25 cellular contexts compared by ENCODE assay signal in genomic region chr1:2438038-2438437, GRCh38. TPM values are rescaled to one million over a fixed set of nuclear protein-coding genes. Genes with fewer than 3 reads are reported as not detected.
DNase-seq lines count a peak whose midpoint lies in the region; ATAC-seq and TF ChIP-seq lines count a peak whose summit lies in the region.
"Had no signal": no experiment of that assay in that cellular context is flagged by ENCODE, and none has a peak within 500 bp of the region (broad histone marks: within the 10 kb centered on the region; RNA-seq: fewer than 3 reads in every experiment).

No MANE protein-coding gene starts in this region.

- H3K79me1 ChIP-seq in neuronal stem cell (ENCODE audit: low read depth, low read length) = peaks cover 4% of the 10 kb centered on the region
- no peaks in the 10 kb centered on the region for H3K79me1 ChIP-seq in mesenchymal stem cell (replicated peaks; ENCODE audit: low read length, poor library complexity, severe bottlenecking)

- TF ChIP-seq CTCF in PC-3 (conservative IDR thresholded peaks at IDR 0.05; ENCODE audit: low read depth, low read length) = no peak
- no peak for TF ChIP-seq CTCF in thyroid gland (IDR thresholded peaks at IDR 0.05)

- WGBS in GM23248 (ENCODE audit: low coverage in 1 of 2, low lambda C conversion rate in 2 of 2, missing lambda C conversion rate in 2 of 2), 2 experiments = 37 to 52% methylated on average over 15 of the region's 15 CpGs
- no CpG with 5 or more reads among the region's 15 CpGs for WGBS in neuronal stem cell (ENCODE audit: extremely low coverage in 2 of 2, insufficient read length in 2 of 2, insufficient replicate concordance in 1 of 2), 2 donors
- 85% methylated on average over 15 of the region's 15 CpGs for WGBS in mesenchymal stem cell
- WGBS in thyroid gland, 2 donors = 85 to 92% methylated on average over 4 to 14 of the region's 15 CpGs

- H3K4ac ChIP-seq in neuronal stem cell (ENCODE audit: low read length) (peak overlapping the region; percentile 37), mesenchymal stem cell (ENCODE audit: low read depth in 1 of 2, low read length in 2 of 2) (no peak overlapping the region)

- no TSS peak for BruUV-seq in PC-3 (replicated peaks; lab: Mats Ljungman, UMichigan)

- H2AFZ ChIP-seq in GM23248 (no peak overlapping the region), PC-3 (ENCODE audit: low read length) (no peak overlapping the region), neuronal stem cell (ENCODE audit: low read length) (no peak overlapping the region), mesenchymal stem cell (ENCODE audit: low read depth, low read length) (no peak overlapping the region)
- H2AFZ ChIP-seq: parathyroid adenoma had no signal

- H3K9ac ChIP-seq in GM23248 (no peak overlapping the region), PC-3 (ENCODE audit: low read length) (no peak overlapping the region), neuronal stem cell (ENCODE audit: low read depth, low read length, poor library complexity) (peak overlapping the region; percentile 60), mesenchymal stem cell (ENCODE audit: low read length) (no peak overlapping the region)
- H3K9ac ChIP-seq: parathyroid adenoma had no signal

- H4K91ac ChIP-seq in neuronal stem cell (ENCODE audit: low read depth, low read length, poor library complexity) (no peak overlapping the region), mesenchymal stem cell (ENCODE audit: low read length) (no peak overlapping the region)

- H2BK5ac ChIP-seq in neuronal stem cell (ENCODE audit: low read length) (peak overlapping the region; percentile 82), mesenchymal stem cell (ENCODE audit: low read depth, low read length, poor library complexity, severe bottlenecking) (no peak overlapping the region)

- H3K9me2 ChIP-seq in GM23248 (ENCODE audit: insufficient read depth) = no peaks in the 10 kb centered on the region
- no peaks in the 10 kb centered on the region for H3K9me2 ChIP-seq in PC-3 (replicated peaks; ENCODE audit: low read length)

- POLR2A ChIA-PET in PC-3 (lab: Charles Lee; ENCODE audit: unreplicated experiment) = no interaction called here

- H4K20me1 ChIP-seq in GM23248 (ENCODE audit: insufficient read depth) (no peaks in the 10 kb centered on the region), PC-3 (ENCODE audit: low read length) (no peaks in the 10 kb centered on the region)

- intact Hi-C loops in PC-3 (cut with micrococcal nuclease) = no loop called here
- intact Hi-C loops in thyroid gland (cut with DNase I) = no loop called here

- ATAC-seq in PC-3 = peak; percentile 56
- ATAC-seq in HG02678 (IDR thresholded peaks at IDR 0.05; ENCODE audit: unreplicated experiment) = no peak
- ATAC-seq: CD8-positive, alpha-beta T cell; HepG2; right cardiac atrium had no signal

- TF ChIP-seq POLR2A in thyroid gland (IDR thresholded peaks at IDR 0.05) = no peak

- H3K9me3 ChIP-seq in GM23248 (ENCODE audit: low read depth) (no peaks in the 10 kb centered on the region), PC-3 (ENCODE audit: low read length) (no peaks in the 10 kb centered on the region), neuronal stem cell (replicated peaks in 1 of 2; ENCODE audit: control insufficient read depth in 2 of 2, insufficient read depth in 1 of 2, low read depth in 1 of 2, low read length in 2 of 2) (no peaks in the 10 kb centered on the region), mesenchymal stem cell (ENCODE audit: control insufficient read depth, low read length) (no peaks in the 10 kb centered on the region), thyroid gland (no peaks in the 10 kb centered on the region)
- H3K9me3 ChIP-seq: ascending aorta had no signal

- H2BK120ac ChIP-seq in neuronal stem cell (ENCODE audit: low read depth, low read length) = peak overlapping the region; percentile 96
- no peak overlapping the region for H2BK120ac ChIP-seq in mesenchymal stem cell (ENCODE audit: low read depth, low read length)

- H3K79me2 ChIP-seq in GM23248 (ENCODE audit: insufficient read depth) (no peaks in the 10 kb centered on the region), PC-3 (ENCODE audit: low read length) (no peaks in the 10 kb centered on the region)
- H3K79me2 ChIP-seq: parathyroid adenoma had no signal

- H2BK12ac ChIP-seq in neuronal stem cell (ENCODE audit: low read length) = peak overlapping the region; percentile 14
- no peak overlapping the region for H2BK12ac ChIP-seq in mesenchymal stem cell (ENCODE audit: low read length in 2 of 2)

- H2BK15ac ChIP-seq in neuronal stem cell (ENCODE audit: low read length) = peak overlapping the region; percentile 92
- H2BK15ac ChIP-seq in mesenchymal stem cell (ENCODE audit: low read depth, poor library complexity, severe bottlenecking) = no peak overlapping the region

- H2AK5ac ChIP-seq in neuronal stem cell (ENCODE audit: low read depth, low read length) (peak overlapping the region; percentile 97), mesenchymal stem cell (ENCODE audit: low read length, severe bottlenecking) (no peak overlapping the region)

- no peak overlapping the region for H3K4me2 ChIP-seq in GM23248 (ENCODE audit: unreplicated experiment)
- no peak overlapping the region for H3K4me2 ChIP-seq in PC-3 (ENCODE audit: low read length)
- H3K4me2 ChIP-seq in neuronal stem cell (ENCODE audit: insufficient read depth, low read length, poor library complexity, severe bottlenecking) = no peak overlapping the region
- H3K4me2 ChIP-seq in mesenchymal stem cell (ENCODE audit: low read length, poor library complexity, severe bottlenecking) = no peak overlapping the region

- H3K27ac ChIP-seq in GM23248 = no peak overlapping the region
- no peak overlapping the region for H3K27ac ChIP-seq in PC-3 (ENCODE audit: low read length)
- no peak overlapping the region for H3K27ac ChIP-seq in neuronal stem cell (replicated peaks; ENCODE audit: low read length)
- H3K27ac ChIP-seq in mesenchymal stem cell (ENCODE audit: low read length, poor library complexity, severe bottlenecking) = no peak overlapping the region
- H3K27ac ChIP-seq in thyroid gland = no peak overlapping the region
- H3K27ac ChIP-seq: 22Rv1, ascending aorta, HL-60, parathyroid adenoma had no signal

- DNase-seq in DMS79 treated with DMSO at 0.1 percent for 48 hours (lab: John Stamatoyannopoulos, UW) (peak; percentile 23), DMS79 (lab: John Stamatoyannopoulos, UW) (no peak), GM23248 (peak; percentile 36), PC-3 (peak; percentile 28), neuronal stem cell (ENCODE audit: low spot score) (no peak), mesenchymal stem cell (no peak), thyroid gland (no peak)
- DNase-seq: activated CD8-positive, alpha-beta memory T cell treated with anti-CD3 and anti-CD28 coated beads, Interleukin-2, amount 50 U/mL, for 4 hours; CD8-positive, alpha-beta T cell; DND-41; GOT3; Kasumi-1; NCI-H774; right cardiac atrium; Right ventricle myocardium superior; stimulated activated CD4-positive, alpha-beta T cell treated with anti-CD3 and anti-CD28 coated beads, Interleukin-4, amount 100 ng/mL, for 1 hour; stimulated activated naive CD4-positive, alpha-beta T cell; T-helper 9 cell had no signal

- H3K14ac ChIP-seq in neuronal stem cell (ENCODE audit: low read length) (peak overlapping the region; percentile 8), mesenchymal stem cell (ENCODE audit: low read length in 2 of 2) (no peak overlapping the region)

- H3K36me3 ChIP-seq in GM23248 (ENCODE audit: low read depth) = no peaks in the 10 kb centered on the region
- no peaks in the 10 kb centered on the region for H3K36me3 ChIP-seq in PC-3 (ENCODE audit: low read depth, low read length)
- H3K36me3 ChIP-seq in neuronal stem cell (replicated peaks in 1 of 2; ENCODE audit: control insufficient read depth in 2 of 2, insufficient read depth in 2 of 2, low read length in 2 of 2) = no peaks in the 10 kb centered on the region
- H3K36me3 ChIP-seq in mesenchymal stem cell (ENCODE audit: control insufficient read depth in 1 of 2, insufficient read depth in 2 of 2, low read depth in 1 of 2, low read length in 2 of 2) = no peaks in the 10 kb centered on the region
- no peaks in the 10 kb centered on the region for H3K36me3 ChIP-seq in thyroid gland
- H3K36me3 ChIP-seq: ascending aorta had no signal

- H4K8ac ChIP-seq in neuronal stem cell (ENCODE audit: low read depth, low read length) (no peak overlapping the region), mesenchymal stem cell (ENCODE audit: low read length) (no peak overlapping the region)

- H3K27me3 ChIP-seq in GM23248 (replicated peaks; ENCODE audit: insufficient read depth) = peaks cover 28% of the 10 kb centered on the region
- peaks cover 19% of the 10 kb centered on the region for H3K27me3 ChIP-seq in PC-3 (ENCODE audit: low read length)
- H3K27me3 ChIP-seq in neuronal stem cell (ENCODE audit: control insufficient read depth in 3 of 3, insufficient read depth in 3 of 3, low read depth in 1 of 3, low read length in 3 of 3) = peaks cover 0 to 79% (median 8%) of the 10 kb centered on the region in 3 experiments
- H3K27me3 ChIP-seq in mesenchymal stem cell (ENCODE audit: control insufficient read depth in 1 of 2, insufficient read depth in 1 of 2, low read length in 2 of 2) = peaks cover 18 to 67% of the 10 kb centered on the region in 2 experiments
- H3K27me3 ChIP-seq in thyroid gland = peaks cover 3% of the 10 kb centered on the region

- H3K4me3 ChIP-seq in GM23248 (no peak overlapping the region), PC-3 (ENCODE audit: low read length) (no peak overlapping the region), neuronal stem cell (ENCODE audit: low read length in 2 of 2) (no peak overlapping the region), mesenchymal stem cell (ENCODE audit: insufficient read depth in 1 of 2, low read depth in 1 of 2, low read length in 2 of 2) (no peak overlapping the region), thyroid gland (replicated peaks in 1 of 3) (no peak overlapping the region)
- H3K4me3 ChIP-seq: ascending aorta, dorsolateral prefrontal cortex had no signal

- H3F3A ChIP-seq in GM23248 (ENCODE audit: insufficient read depth) (no peaks in the 10 kb centered on the region), PC-3 (ENCODE audit: low read length, unreplicated experiment) (no peaks in the 10 kb centered on the region)

- CTCF ChIA-PET in PC-3 (lab: Charles Lee) = no interaction called here

- H3K4me1 ChIP-seq in GM23248 (ENCODE audit: insufficient read depth) (no peaks in the 10 kb centered on the region), PC-3 (ENCODE audit: insufficient read depth, low read length) (no peaks in the 10 kb centered on the region), neuronal stem cell (ENCODE audit: control insufficient read depth in 2 of 2, insufficient read depth in 1 of 2, low read depth in 1 of 2, low read length in 2 of 2) (peaks cover 4 to 5% of the 10 kb centered on the region in 2 donors), mesenchymal stem cell (ENCODE audit: control insufficient read depth, insufficient read depth, low read depth, low read length) (peaks cover 17% of the 10 kb centered on the region), thyroid gland (peaks cover 0 to under 1% of the 10 kb centered on the region in 2 donors)
- H3K4me1 ChIP-seq: ascending aorta, parathyroid adenoma had no signal

- H3K23ac ChIP-seq in neuronal stem cell (ENCODE audit: low read depth, low read length, poor library complexity) (peak overlapping the region; percentile 89), mesenchymal stem cell (ENCODE audit: low read length in 2 of 2) (no peak overlapping the region)

- in situ Hi-C loops in GM23248 (cut with MboI) = no loop called here

- H3K18ac ChIP-seq in neuronal stem cell (ENCODE audit: low read length) (peak overlapping the region; percentile 80), mesenchymal stem cell (ENCODE audit: low read depth in 1 of 2, low read length in 2 of 2) (no peak overlapping the region)

RNA-seq across cellular contexts. Expression of gene PEX10, which starts 25.7 kb away (rescaled TPM):
- total RNA-seq in GM23248 (2014; rRNA removed; shearing (Covaris generic)) = 51.3 and 59.1 TPM in 2 replicates
- polyA plus RNA-seq in GM23248 (2016; fragmentation: Nextera tagmentation; extraction: Ambion mirVana) = 24.7 and 29.1 TPM in 2 replicates
- total RNA-seq in PC-3 (2014; rRNA removed) = 97.8 and 100 TPM in 2 replicates
- polyA plus RNA-seq in neuronal stem cell (2013, experiment 1 of 2) = 12.4 TPM
- 12.5 TPM for polyA plus RNA-seq in neuronal stem cell (2013, experiment 2 of 2)
- polyA plus RNA-seq in mesenchymal stem cell (2013, experiment 1 of 2) = 10.6 TPM
- polyA plus RNA-seq in mesenchymal stem cell (2013, experiment 2 of 2) = 10.8 TPM
- total RNA-seq in thyroid gland = 10 to 100 TPM; 25.0 to 35.2 (median 33.5) TPM

RNA-seq across cellular contexts. Expression of gene PLCH2, which starts 38.1 kb away (rescaled TPM):
- total RNA-seq in GM23248 (2014; rRNA removed; shearing (Covaris generic)) = 0.13 TPM in 1 of 2 replicates, not detected in the other
- not detected in 2 replicates for polyA plus RNA-seq in GM23248 (2016; fragmentation: Nextera tagmentation; extraction: Ambion mirVana)
- total RNA-seq in PC-3 (2014; rRNA removed) = 5.9 and 7.2 TPM in 2 replicates
- 4.2 TPM for polyA plus RNA-seq in neuronal stem cell (2013, experiment 1 of 2)
- polyA plus RNA-seq in neuronal stem cell (2013, experiment 2 of 2) = 4.0 TPM
- under 0.01 TPM for polyA plus RNA-seq in mesenchymal stem cell (2013, experiment 1 of 2)
- not detected for polyA plus RNA-seq in mesenchymal stem cell (2013, experiment 2 of 2)
- total RNA-seq in thyroid gland = 1 to 10 TPM in 2 of 4 donors, under 1 TPM in 2; 0.29 to 2.2 (median 0.76) TPM
- total RNA-seq: ascending aorta had no signal

RNA-seq across cellular contexts. Expression of gene RER1, which starts 46.4 kb away (rescaled TPM):
- 69.7 and 135 TPM in 2 replicates for total RNA-seq in GM23248 (2014; rRNA removed; shearing (Covaris generic))
- 328 and 331 TPM in 2 replicates for polyA plus RNA-seq in GM23248 (2016; fragmentation: Nextera tagmentation; extraction: Ambion mirVana)
- total RNA-seq in PC-3 (2014; rRNA removed) (160 TPM in 2 replicates), thyroid gland (100 to 1,000 TPM in 1 of 4 donors, 10 to 100 TPM in 3; 73.5 to 101 (median 83.7) TPM)
- 63.2 TPM for polyA plus RNA-seq in neuronal stem cell (2013, experiment 1 of 2)
- 64.3 TPM for polyA plus RNA-seq in neuronal stem cell (2013, experiment 2 of 2)
- 163 TPM for polyA plus RNA-seq in mesenchymal stem cell (2013, experiment 1 of 2)
- 180 TPM for polyA plus RNA-seq in mesenchymal stem cell (2013, experiment 2 of 2)

RNA-seq across cellular contexts. Expression of gene MORN1, which starts 46.7 kb away (rescaled TPM):
- total RNA-seq in GM23248 (2014; rRNA removed; shearing (Covaris generic)) = 6.3 and 8.8 TPM in 2 replicates
- 5.5 and 7.2 TPM in 2 replicates for polyA plus RNA-seq in GM23248 (2016; fragmentation: Nextera tagmentation; extraction: Ambion mirVana)
- total RNA-seq in PC-3 (2014; rRNA removed) = 11.2 and 30.5 TPM in 2 replicates
- 7.1 TPM for polyA plus RNA-seq in neuronal stem cell (2013, experiment 1 of 2)
- polyA plus RNA-seq in neuronal stem cell (2013, experiment 2 of 2) = 7.9 TPM
- 1.8 TPM for polyA plus RNA-seq in mesenchymal stem cell (2013, experiment 1 of 2)
- polyA plus RNA-seq in mesenchymal stem cell (2013, experiment 2 of 2) = 1.7 TPM
- total RNA-seq in thyroid gland = 10 to 100 TPM; 23.3 to 45.3 (median 33.8) TPM

Comparison
In these comparisons a context has a peak if more than half of its experiments do, and no peak if none do; other contexts are left out.
1. DNase-seq: peak in DMS79 treated with DMSO at 0.1 percent for 48 hours (single experiment), GM23248 (single experiment) and PC-3 (single experiment); none in DMS79 (single experiment), neuronal stem cell (single experiment), mesenchymal stem cell (single experiment) and thyroid gland (0 of 2).